ENCODE assay signal across 8 cellular contexts in the genomic region with DNA sequence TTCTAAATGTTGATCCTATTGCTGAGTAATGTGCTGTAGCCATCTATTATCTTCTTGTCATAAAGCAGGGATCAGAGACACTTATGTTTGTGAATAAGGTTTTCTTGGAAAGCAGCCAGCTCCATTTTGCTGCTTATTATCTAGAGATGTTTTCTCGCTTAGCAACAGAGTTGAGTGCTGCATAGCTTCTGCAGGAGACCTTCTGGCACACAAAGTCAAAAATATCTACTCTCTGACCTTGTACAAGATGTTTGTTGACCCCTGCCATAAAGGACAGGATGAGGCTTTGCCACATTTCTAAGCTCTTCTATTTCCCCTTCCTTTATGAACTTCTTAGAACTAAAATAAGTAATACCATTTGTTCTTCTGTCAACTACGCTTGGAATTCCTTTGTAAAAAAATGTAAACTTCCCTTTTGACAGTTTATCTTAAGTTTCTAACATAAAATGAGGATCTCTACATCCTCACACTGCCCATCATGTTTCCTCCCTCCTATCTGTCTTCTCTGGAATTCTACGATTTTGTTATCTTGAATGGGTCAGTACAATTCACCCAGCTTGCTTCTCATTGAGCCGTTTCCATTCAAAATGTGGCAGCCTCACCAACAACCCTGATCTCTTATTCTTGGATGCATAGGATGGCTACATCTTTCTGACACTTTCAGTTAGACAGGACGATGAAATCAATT.
DNase-seq lines count a peak whose midpoint lies in the region; ATAC-seq and TF ChIP-seq lines count a peak whose summit lies in the region.

No MANE protein-coding gene starts in this region.

- no peak overlapping the region for H3K4me3 Mint-ChIP-seq in WTC11

- POLR2A ChIA-PET in WTC11 (lab: Charles Lee), result no interaction called here

- TF ChIP-seq CTCF in WTC11 (IDR thresholded peaks at IDR 0.05), result no peak

- no peak overlapping the region for H3K27ac Mint-ChIP-seq in WTC11

- no peak for ATAC-seq in WTC11
- no peak for ATAC-seq in HG02938 (IDR thresholded peaks at IDR 0.05; ENCODE audit: unreplicated experiment)
- no peak for ATAC-seq in GM19395 (IDR thresholded peaks at IDR 0.05; ENCODE audit: unreplicated experiment)

- H3K9me3 Mint-ChIP-seq in WTC11, result peaks cover 10% of the 10 kb centered on the region

- H3K36me3 Mint-ChIP-seq in WTC11, result no peaks in the 10 kb centered on the region

- H3K4me1 Mint-ChIP-seq in WTC11, result no peaks in the 10 kb centered on the region

- DNase-seq in CMK (ENCODE audit: low read depth) (peak; percentile 80), NCI-H1417 treated with DMSO at 0.1 percent for 48 hours (lab: John Stamatoyannopoulos, UW) (peak; percentile 51), WTC11 (ENCODE audit: low spot score) (no peak), hepatic stellate cell (ENCODE audit: low spot score) (peak; percentile 53), NOMO-1 treated with dmso at 0.1 percent for 144 hours (lab: John Stamatoyannopoulos, UW; ENCODE audit: unreplicated experiment) (no peak), GM19240 (ENCODE audit: insufficient read length, low spot score) (no peak)

- H3K27me3 Mint-ChIP-seq in WTC11 (ENCODE audit: low read depth), result no peaks in the 10 kb centered on the region

- CTCF ChIA-PET in WTC11 (lab: Charles Lee), result no interaction called here

TF ChIP-seq in WTC11, 78 proteins besides CTCF, POLR2A, EP300 and RAD21:
- TF ChIP-seq, protein P1, sequence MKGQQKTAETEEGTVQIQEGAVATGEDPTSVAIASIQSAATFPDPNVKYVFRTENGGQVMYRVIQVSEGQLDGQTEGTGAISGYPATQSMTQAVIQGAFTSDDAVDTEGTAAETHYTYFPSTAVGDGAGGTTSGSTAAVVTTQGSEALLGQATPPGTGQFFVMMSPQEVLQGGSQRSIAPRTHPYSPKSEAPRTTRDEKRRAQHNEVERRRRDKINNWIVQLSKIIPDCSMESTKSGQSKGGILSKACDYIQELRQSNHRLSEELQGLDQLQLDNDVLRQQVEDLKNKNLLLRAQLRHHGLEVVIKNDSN (CRISPR knock-in tag; IDR thresholded peaks at IDR 0.05), result no peak
- TF ChIP-seq HMGA2 (CRISPR knock-in tag; IDR thresholded peaks at IDR 0.05), result 0 out of 2 replicates have a peak, but pooled peaks have one; percentile 14

Comparison
In these comparisons a context has a peak if more than half of its experiments do, and no peak if none do; other contexts are left out.
1. DNase-seq: peak in CMK (single experiment), NCI-H1417 treated with DMSO at 0.1 percent for 48 hours (single experiment) and hepatic stellate cell (single experiment); none in WTC11 (single experiment), NOMO-1 treated with dmso at 0.1 percent for 144 hours (single experiment) and GM19240 (single experiment).